Comparison of ENCODE assay signal across 8 cellular contexts in the genomic region with DNA sequence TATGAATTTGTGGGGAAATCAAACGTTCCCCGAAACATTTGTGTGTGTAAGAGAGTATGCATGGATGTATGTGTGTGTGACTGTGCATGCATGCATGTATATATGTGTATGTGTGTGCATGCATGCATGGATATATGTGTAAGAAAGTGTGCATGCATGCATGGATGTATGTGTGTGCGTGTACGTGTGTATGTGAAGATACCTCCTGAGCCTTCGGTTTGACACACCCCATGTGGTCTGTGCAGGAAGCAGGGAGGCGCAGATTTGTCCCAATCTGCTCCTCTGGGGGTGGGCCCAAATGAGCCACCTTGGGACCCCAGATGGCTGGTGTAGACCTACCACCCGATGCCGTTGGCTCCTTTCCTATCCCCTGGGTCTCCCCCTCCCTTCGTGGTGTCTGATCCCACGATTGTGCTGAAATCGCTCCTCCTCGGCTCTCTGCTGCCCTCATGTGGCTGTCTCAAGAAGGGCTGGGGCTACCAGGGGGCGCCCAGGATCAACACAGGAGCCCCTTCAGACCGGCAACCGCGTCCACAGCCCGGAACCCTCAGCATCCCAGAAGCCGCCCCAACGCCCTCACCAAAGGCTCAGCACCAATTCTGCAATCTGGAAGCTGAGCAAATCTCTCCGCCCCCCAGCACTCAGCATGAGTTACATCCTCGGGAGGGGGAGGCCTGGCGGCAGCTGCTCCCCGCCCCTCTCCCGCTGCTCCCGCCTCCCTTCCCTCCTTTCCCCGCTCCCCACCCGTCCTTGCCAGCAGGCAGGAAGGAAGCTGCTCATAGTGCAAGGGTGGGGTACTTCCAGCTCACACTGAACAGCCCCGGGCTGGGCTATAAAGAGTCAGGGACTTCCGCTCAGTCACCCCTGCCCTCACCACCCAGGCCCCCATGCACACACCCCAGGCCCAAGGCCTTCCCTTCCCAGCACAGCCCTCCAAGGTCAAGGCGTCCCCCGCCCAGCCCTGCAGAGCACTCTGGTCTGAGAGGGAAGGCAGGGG. TPM values are rescaled to one million over a fixed set of nuclear protein-coding genes. Genes with fewer than 3 reads are reported as not detected.
DNase-seq lines count a peak whose midpoint lies in the region; ATAC-seq and TF ChIP-seq lines count a peak whose summit lies in the region.

No MANE protein-coding gene starts in this region.

- H3K27ac ChIP-seq in HUES48 (ENCODE audit: low read depth, low read length), result no peak overlapping the region
- H3K27ac ChIP-seq in foreskin keratinocyte, result no peak overlapping the region
- H3K27ac ChIP-seq in vagina, result no peak overlapping the region

- H3K9me3 ChIP-seq in HUES48 (ENCODE audit: control insufficient read depth, insufficient read depth, low read length) (no peaks in the 10 kb centered on the region), vagina (no peaks in the 10 kb centered on the region)

- TF ChIP-seq CTCF in foreskin keratinocyte (conservative IDR thresholded peaks at IDR 0.05) (peak; percentile 69), vagina (IDR thresholded peaks at IDR 0.05) (peak; percentile 56 to 82 (median 73))

- ATAC-seq in foreskin keratinocyte (peak; percentile 28), GM18505 (IDR thresholded peaks at IDR 0.05; ENCODE audit: unreplicated experiment) (no peak)

- H3K36me3 ChIP-seq in HUES48 (ENCODE audit: control insufficient read depth, insufficient read depth, low read length) (no peaks in the 10 kb centered on the region), vagina (no peaks in the 10 kb centered on the region)

- peak overlapping the region; percentile 59 for H3K4me3 ChIP-seq in HUES48 (ENCODE audit: low read depth, low read length)
- H3K4me3 ChIP-seq in vagina, result peak overlapping the region in 1 of 2 donors; percentile 1

- H3K4me1 ChIP-seq in HUES48 (ENCODE audit: control insufficient read depth, insufficient read depth, low read length) (peaks cover 4% of the 10 kb centered on the region; the same call in 1 of the 2 replicates), foreskin keratinocyte (no peaks in the 10 kb centered on the region), vagina (peaks cover 19% of the 10 kb centered on the region)

- intact Hi-C loops in vagina (cut with DNase I), result loop anchor here (5.0 kb wide), 1 partner anchor 91 kb away; no protein-coding TSS in a partner anchor

- H3K27me3 ChIP-seq in HUES48 (ENCODE audit: control insufficient read depth, insufficient read depth, low read length) (0 out of 2 replicates have a peak, but pooled peaks cover 2% of the 10 kb centered on the region), foreskin keratinocyte (peaks cover 16% of the 10 kb centered on the region), vagina (no peaks in the 10 kb centered on the region)

- H3K9ac ChIP-seq in HUES48 (ENCODE audit: low read depth, low read length), result no peak overlapping the region

- TF ChIP-seq POLR2A in vagina (IDR thresholded peaks at IDR 0.05), result no peak
- TF ChIP-seq POLR2A in GM18505 (IDR thresholded peaks at IDR 0.05; ENCODE audit: borderline replicate concordance, extremely low read depth, insufficient read depth, insufficient read length), result no peak

- DNase-seq in C1 segment of cervical spinal cord (lab: John Stamatoyannopoulos, UW) (peak in 11 of 14 donors; percentile 19 to 70 (median 30)), OCI-M1 (lab: John Stamatoyannopoulos, UW) (peak; percentile 60), foreskin keratinocyte (no peak), occipital lobe (lab: John Stamatoyannopoulos, UW) (peak; percentile 44), vagina (ENCODE audit: extremely low spot score in 2 of 2) (no peak)
- DNase-seq in activated T-helper 9 cell treated with anti-CD3 and anti-CD28 coated beads, Interleukin-2, amount 50 U/mL, for 16 hours (ENCODE audit: low read depth), result peak; percentile 51

RNA-seq across cellular contexts. Expression of a gene that starts 2.3 kb away (rescaled TPM):
- total RNA-seq in foreskin keratinocyte, result 3.4 and 5.3 TPM in 2 replicates
- 2.1 and 6.0 TPM in 2 replicates for polyA plus RNA-seq in foreskin keratinocyte
- total RNA-seq in occipital lobe, result 0.78 TPM
- 22.8 TPM for total RNA-seq in vagina

RNA-seq across cellular contexts. Expression of a gene that starts 10.4 kb away (rescaled TPM):
- total RNA-seq in foreskin keratinocyte (not detected in 2 replicates), occipital lobe (8.0 TPM), vagina (6.4 TPM)
- polyA plus RNA-seq in foreskin keratinocyte, result not detected in 2 replicates

RNA-seq across cellular contexts. Expression of a gene that starts 35.8 kb away (rescaled TPM):
- total RNA-seq in foreskin keratinocyte, result 0.18 and 0.31 TPM in 2 replicates
- 0.16 and 0.20 TPM in 2 replicates for polyA plus RNA-seq in foreskin keratinocyte
- total RNA-seq in occipital lobe, result 1.9 TPM
- total RNA-seq in vagina, result 34.1 TPM

RNA-seq across cellular contexts. Expression of a gene that starts 39.7 kb away (rescaled TPM):
- total RNA-seq in foreskin keratinocyte (43.0 and 45.9 TPM in 2 replicates), occipital lobe (24.3 TPM), vagina (38.3 TPM)
- polyA plus RNA-seq in foreskin keratinocyte, result 46.2 and 47.3 TPM in 2 replicates

RNA-seq across cellular contexts. Expression of a gene that starts 59.8 kb away (rescaled TPM):
- 0.25 and 0.95 TPM in 2 replicates for total RNA-seq in foreskin keratinocyte
- polyA plus RNA-seq in foreskin keratinocyte, result 0.51 and 0.60 TPM in 2 replicates
- total RNA-seq in occipital lobe, result 0.62 TPM
- total RNA-seq in vagina, result 3.7 TPM

Comparison
In these comparisons a context has a peak if more than half of its experiments do, and no peak if none do; other contexts are left out.
1. DNase-seq: peak in C1 segment of cervical spinal cord (11 of 14), OCI-M1 (single experiment), activated T-helper 9 cell treated with anti-CD3 and anti-CD28 coated beads, Interleukin-2, amount 50 U/mL, for 16 hours (single experiment) and occipital lobe (single experiment); none in foreskin keratinocyte (0 of 2) and vagina (0 of 2).
2. RNA of a gene that starts 35.8 kb away (total RNA-seq): 34.1 TPM in vagina (single experiment); 1.9 TPM in occipital lobe (single experiment) and 0.18 to 0.31 TPM in foreskin keratinocyte; every median in the first group is over 10 times any median in the second.